Comparison of ENCODE assay signal across 18 cellular contexts in the genomic region with DNA sequence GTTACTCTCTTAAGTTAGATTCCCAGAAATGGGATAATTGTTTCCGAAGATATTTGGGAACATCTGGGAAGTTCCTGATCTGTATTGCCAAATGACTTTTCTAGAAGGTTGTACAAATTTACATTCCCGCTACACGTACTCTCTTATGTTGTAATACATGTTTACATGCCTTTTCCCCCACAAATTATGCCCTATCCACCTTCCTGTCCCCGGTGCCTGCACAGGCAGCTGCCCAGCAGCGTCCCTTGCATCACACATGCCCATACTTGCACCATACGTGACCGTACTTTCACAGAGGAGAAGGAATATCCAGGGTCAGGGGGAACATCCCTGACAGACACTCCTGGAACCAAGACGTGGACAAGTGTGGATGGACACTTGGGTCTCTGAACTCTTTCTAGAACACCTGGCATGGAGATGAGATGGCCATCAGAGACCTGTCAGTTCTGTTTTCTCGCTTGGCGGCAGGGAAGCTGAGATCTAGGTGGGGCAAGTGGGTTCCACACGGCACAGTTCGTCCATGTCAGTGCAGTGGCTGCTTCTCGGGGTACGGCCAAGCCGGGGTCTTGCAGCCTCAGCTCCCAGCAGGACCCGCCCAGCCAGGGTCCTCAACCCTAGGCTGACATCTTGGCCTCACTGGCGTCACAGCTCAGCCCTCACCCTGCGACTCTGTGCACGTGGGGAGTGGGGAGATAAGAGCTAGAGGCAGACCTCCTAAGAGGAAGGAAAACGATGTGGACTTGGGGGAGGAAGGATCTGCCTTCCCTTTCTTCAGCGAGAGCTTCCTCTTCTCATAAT. TPM values are rescaled to one million over a fixed set of nuclear protein-coding genes. Genes with fewer than 3 reads are reported as not detected.
DNase-seq lines count a peak whose midpoint lies in the region; ATAC-seq and TF ChIP-seq lines count a peak whose summit lies in the region.
"Had no signal": no experiment of that assay in that cellular context is flagged by ENCODE, and none has a peak within 500 bp of the region (broad histone marks: within the 10 kb centered on the region; RNA-seq: fewer than 3 reads in every experiment).

No MANE protein-coding gene starts in this region.

- TF ChIP-seq CTCF in RWPE2 (IDR thresholded peaks at IDR 0.05; ENCODE audit: poor library complexity, severe bottlenecking) (no peak), prostate gland (IDR thresholded peaks at IDR 0.05) (no peak)

- no peak overlapping the region for H3K4me3 Mint-ChIP-seq in effector memory CD8-positive, alpha-beta T cell

- H3K4me1 Mint-ChIP-seq in effector memory CD8-positive, alpha-beta T cell (ENCODE audit: low read depth in 2 of 2) = peaks cover 0 to 1% of the 10 kb centered on the region in 2 donors

- H3K9ac ChIP-seq in GM23248 = no peak overlapping the region

- DNase-seq in GM23248 (peak; percentile 58), RWPE2 (ENCODE audit: low spot score) (no peak), fibroblast of gingiva (ENCODE audit: low read depth) (peak; percentile 66), prostate gland (ENCODE audit: low spot score) (peak; percentile 28), NCI-H1105 (lab: John Stamatoyannopoulos, UW) (no peak)
- no peak for DNase-seq in effector memory CD8-positive, alpha-beta T cell
- DNase-seq: activated naive CD4-positive, alpha-beta T cell treated with anti-CD3 and anti-CD28 coated beads, Interleukin-2, amount 50 U/mL, for 16 hours; C1 segment of cervical spinal cord; heart right ventricle; KG1; left cardiac atrium; naive B cell; NCI-H1694 treated with DMSO at 0.1 percent for 48 hours; SJCRH30; stimulated activated CD4-positive, alpha-beta T cell treated with anti-CD3 and anti-CD28 coated beads, Interleukin-4, amount 100 ng/mL, for 24 hours had no signal

- peaks cover 0 to 11% of the 10 kb centered on the region in 2 donors for H3K27me3 Mint-ChIP-seq in effector memory CD8-positive, alpha-beta T cell

- peak overlapping the region in 1 of 2 donors; percentile 36 for H3K27ac Mint-ChIP-seq in effector memory CD8-positive, alpha-beta T cell
- H3K27ac Mint-ChIP-seq: naive B cell had no signal

- H3K27ac ChIP-seq in GM23248 (no peak overlapping the region), RWPE2 (ENCODE audit: poor library complexity, severe bottlenecking) (no peak overlapping the region), prostate gland (no peak overlapping the region)
- H3K27ac ChIP-seq: heart right ventricle, SJCRH30, VCaP had no signal

- in situ Hi-C loops in GM23248 (cut with MboI) = no loop called here

- no peaks in the 10 kb centered on the region for H3K79me2 ChIP-seq in GM23248 (ENCODE audit: insufficient read depth)

- H3F3A ChIP-seq in GM23248 (ENCODE audit: insufficient read depth) = peaks cover 7% of the 10 kb centered on the region; the same call in 1 of the 2 replicates

- H4K20me1 ChIP-seq in GM23248 (ENCODE audit: insufficient read depth) = no peaks in the 10 kb centered on the region

- WGBS in GM23248 (ENCODE audit: low coverage in 1 of 2, low lambda C conversion rate in 2 of 2, missing lambda C conversion rate in 2 of 2), 2 experiments = 45 to 54% methylated on average over 18 to 21 of the region's 21 CpGs
- 67% methylated on average over 21 of the region's 21 CpGs for WGBS in prostate gland

- no peak overlapping the region for H3K4me2 ChIP-seq in GM23248 (ENCODE audit: unreplicated experiment)

- no peaks in the 10 kb centered on the region for H3K36me3 Mint-ChIP-seq in effector memory CD8-positive, alpha-beta T cell (ENCODE audit: insufficient read depth)
- H3K36me3 Mint-ChIP-seq: naive B cell had no signal

- ATAC-seq in RWPE2 (ENCODE audit: low read depth) = peak; percentile 44; the same call in 2 of the 3 replicates
- ATAC-seq in GM21381 (IDR thresholded peaks at IDR 0.05; ENCODE audit: unreplicated experiment) = no peak
- ATAC-seq in effector memory CD8-positive, alpha-beta T cell (replicated peaks) = no peak
- ATAC-seq in GM21576 (IDR thresholded peaks at IDR 0.05; ENCODE audit: unreplicated experiment) = no peak
- ATAC-seq: left cardiac atrium had no signal

- no peak for TF ChIP-seq POLR2A in prostate gland (IDR thresholded peaks at IDR 0.05)

- intact Hi-C loops in prostate gland (cut with DNase I) = no loop called here

- H3K27me3 ChIP-seq in GM23248 (replicated peaks; ENCODE audit: insufficient read depth) (no peaks in the 10 kb centered on the region), RWPE2 (ENCODE audit: insufficient read depth, poor library complexity, severe bottlenecking) (no peaks in the 10 kb centered on the region), prostate gland (replicated peaks; ENCODE audit: insufficient read depth) (no peaks in the 10 kb centered on the region)
- H3K27me3 ChIP-seq: heart right ventricle had no signal

- peaks cover 8% of the 10 kb centered on the region; the same call in 1 of the 2 replicates for H3K4me1 ChIP-seq in GM23248 (ENCODE audit: insufficient read depth)
- H3K4me1 ChIP-seq in RWPE2 (ENCODE audit: insufficient read depth, poor library complexity, severe bottlenecking) = peaks cover 9% of the 10 kb centered on the region
- H3K4me1 ChIP-seq in prostate gland (replicated peaks) = no peaks in the 10 kb centered on the region
- H3K4me1 ChIP-seq: SJCRH30 had no signal

- no peak overlapping the region for H2AFZ ChIP-seq in GM23248

- no peaks in the 10 kb centered on the region for H3K9me3 Mint-ChIP-seq in effector memory CD8-positive, alpha-beta T cell

- H3K9me3 ChIP-seq in GM23248 (ENCODE audit: low read depth) (no peaks in the 10 kb centered on the region), RWPE2 (ENCODE audit: severe bottlenecking) (no peaks in the 10 kb centered on the region), prostate gland (no peaks in the 10 kb centered on the region)

- H3K36me3 ChIP-seq in GM23248 (ENCODE audit: low read depth) (no peaks in the 10 kb centered on the region), RWPE2 (ENCODE audit: low read depth) (no peaks in the 10 kb centered on the region), prostate gland (no peaks in the 10 kb centered on the region)
- H3K36me3 ChIP-seq: heart right ventricle, SJCRH30 had no signal

- H3K4me3 ChIP-seq in GM23248 (no peak overlapping the region), RWPE2 (ENCODE audit: severe bottlenecking) (no peak overlapping the region), prostate gland (no peak overlapping the region)
- H3K4me3 ChIP-seq: heart right ventricle, SJCRH30 had no signal

- H3K9me2 ChIP-seq in GM23248 (ENCODE audit: insufficient read depth) = no peaks in the 10 kb centered on the region

RNA-seq across cellular contexts. Expression of gene KLF11, which starts 24.0 kb away (rescaled TPM):
- total RNA-seq in GM23248 (2014; rRNA removed; shearing (Covaris generic)) = 5.8 and 6.6 TPM in 2 replicates
- 4.8 and 4.9 TPM in 2 replicates for polyA plus RNA-seq in GM23248 (2016; fragmentation: Nextera tagmentation; extraction: Ambion mirVana)
- 10 to 100 TPM in 1 of 2 donors, 1 to 10 TPM in 1; 4.3 to 37.9 TPM for total RNA-seq in prostate gland

Comparison
In these comparisons a context has a peak if more than half of its experiments do, and no peak if none do; other contexts are left out.
1. DNase-seq: peak in GM23248 (single experiment), fibroblast of gingiva (single experiment) and prostate gland (single experiment); none in RWPE2 (single experiment), NCI-H1105 (single experiment) and effector memory CD8-positive, alpha-beta T cell (0 of 3).